ENCODE assay signal across 1 cellular context in the genomic region with DNA sequence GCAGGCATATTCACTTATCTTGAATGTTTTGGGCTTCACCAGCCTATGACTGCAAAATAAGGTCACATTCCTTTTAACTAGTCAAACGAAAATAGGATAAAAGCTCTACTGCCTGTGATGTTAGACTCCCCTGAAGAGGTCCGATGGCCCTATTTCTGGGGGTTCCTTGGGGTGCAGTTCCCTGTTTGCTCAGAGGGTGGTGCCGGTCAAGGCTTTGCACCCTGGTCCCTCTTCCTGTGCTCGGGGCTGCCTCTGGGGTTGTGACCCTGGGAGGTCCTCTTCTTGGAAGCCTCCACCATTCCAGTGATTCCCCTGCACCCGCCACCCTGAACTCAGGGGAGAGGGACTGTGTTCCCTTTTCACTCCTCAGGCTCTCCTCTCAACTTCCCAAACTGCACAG.
TF ChIP-seq lines count a peak whose summit lies in the region.

No MANE protein-coding gene starts in this region.

TF ChIP-seq in K562, 482 proteins besides CTCF, POLR2A, EP300 and RAD21:
- TF ChIP-seq, protein P1, sequence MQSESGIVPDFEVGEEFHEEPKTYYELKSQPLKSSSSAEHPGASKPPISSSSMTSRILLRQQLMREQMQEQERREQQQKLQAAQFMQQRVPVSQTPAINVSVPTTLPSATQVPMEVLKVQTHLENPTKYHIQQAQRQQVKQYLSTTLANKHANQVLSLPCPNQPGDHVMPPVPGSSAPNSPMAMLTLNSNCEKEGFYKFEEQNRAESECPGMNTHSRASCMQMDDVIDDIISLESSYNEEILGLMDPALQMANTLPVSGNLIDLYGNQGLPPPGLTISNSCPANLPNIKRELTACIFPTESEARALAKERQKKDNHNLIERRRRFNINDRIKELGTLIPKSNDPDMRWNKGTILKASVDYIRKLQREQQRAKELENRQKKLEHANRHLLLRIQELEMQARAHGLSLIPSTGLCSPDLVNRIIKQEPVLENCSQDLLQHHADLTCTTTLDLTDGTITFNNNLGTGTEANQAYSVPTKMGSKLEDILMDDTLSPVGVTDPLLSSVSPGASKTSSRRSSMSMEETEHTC (IDR thresholded peaks at IDR 0.05), result no peak
- TF ChIP-seq CSDE1 (IDR thresholded peaks at IDR 0.05) (no peak), POLR2B (IDR thresholded peaks at IDR 0.05; ENCODE audit: low read depth, partially characterized antibody) (no peak), ZNF785 (CRISPR knock-in tag; IDR thresholded peaks at IDR 0.05) (no peak), KLF1 (tag; IDR thresholded peaks at IDR 0.05) (no peak), PCBP2 (IDR thresholded peaks at IDR 0.05; ENCODE audit: low read depth, low read length, poor library complexity, severe bottlenecking) (no peak), CREB1 (IDR thresholded peaks at IDR 0.05) (no peak), CREB1 (CRISPR knock-in tag; IDR thresholded peaks at IDR 0.05) (no peak), MTA3 (IDR thresholded peaks at IDR 0.05; ENCODE audit: borderline replicate concordance) (no peak), SMARCA4 (IDR thresholded peaks at IDR 0.05) (no peak)
- TF ChIP-seq, protein P2, sequence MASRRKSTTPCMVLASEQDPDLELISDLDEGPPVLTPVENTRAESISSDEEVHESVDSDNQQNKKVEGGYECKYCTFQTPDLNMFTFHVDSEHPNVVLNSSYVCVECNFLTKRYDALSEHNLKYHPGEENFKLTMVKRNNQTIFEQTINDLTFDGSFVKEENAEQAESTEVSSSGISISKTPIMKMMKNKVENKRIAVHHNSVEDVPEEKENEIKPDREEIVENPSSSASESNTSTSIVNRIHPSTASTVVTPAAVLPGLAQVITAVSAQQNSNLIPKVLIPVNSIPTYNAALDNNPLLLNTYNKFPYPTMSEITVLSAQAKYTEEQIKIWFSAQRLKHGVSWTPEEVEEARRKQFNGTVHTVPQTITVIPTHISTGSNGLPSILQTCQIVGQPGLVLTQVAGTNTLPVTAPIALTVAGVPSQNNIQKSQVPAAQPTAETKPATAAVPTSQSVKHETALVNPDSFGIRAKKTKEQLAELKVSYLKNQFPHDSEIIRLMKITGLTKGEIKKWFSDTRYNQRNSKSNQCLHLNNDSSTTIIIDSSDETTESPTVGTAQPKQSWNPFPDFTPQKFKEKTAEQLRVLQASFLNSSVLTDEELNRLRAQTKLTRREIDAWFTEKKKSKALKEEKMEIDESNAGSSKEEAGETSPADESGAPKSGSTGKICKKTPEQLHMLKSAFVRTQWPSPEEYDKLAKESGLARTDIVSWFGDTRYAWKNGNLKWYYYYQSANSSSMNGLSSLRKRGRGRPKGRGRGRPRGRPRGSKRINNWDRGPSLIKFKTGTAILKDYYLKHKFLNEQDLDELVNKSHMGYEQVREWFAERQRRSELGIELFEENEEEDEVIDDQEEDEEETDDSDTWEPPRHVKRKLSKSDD (conservative IDR thresholded peaks at IDR 0.05; ENCODE audit: low read length), result no peak
- TF ChIP-seq, protein P3, sequence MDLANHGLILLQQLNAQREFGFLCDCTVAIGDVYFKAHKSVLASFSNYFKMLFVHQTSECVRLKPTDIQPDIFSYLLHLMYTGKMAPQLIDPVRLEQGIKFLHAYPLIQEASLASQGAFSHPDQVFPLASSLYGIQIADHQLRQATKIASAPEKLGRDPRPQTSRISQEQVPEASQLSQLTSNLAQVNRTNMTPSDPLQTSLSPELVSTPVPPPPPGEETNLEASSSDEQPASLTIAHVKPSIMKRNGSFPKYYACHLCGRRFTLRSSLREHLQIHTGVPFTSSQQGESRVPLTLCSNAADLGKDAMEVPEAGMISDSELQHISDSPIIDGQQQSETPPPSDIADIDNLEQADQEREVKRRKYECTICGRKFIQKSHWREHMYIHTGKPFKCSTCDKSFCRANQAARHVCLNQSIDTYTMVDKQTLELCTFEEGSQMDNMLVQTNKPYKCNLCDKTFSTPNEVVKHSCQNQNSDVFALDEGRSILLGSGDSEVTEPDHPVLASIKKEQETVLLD (IDR thresholded peaks at IDR 0.05), result no peak
